9 cellular contexts compared by ENCODE assay signal in the genomic region with DNA sequence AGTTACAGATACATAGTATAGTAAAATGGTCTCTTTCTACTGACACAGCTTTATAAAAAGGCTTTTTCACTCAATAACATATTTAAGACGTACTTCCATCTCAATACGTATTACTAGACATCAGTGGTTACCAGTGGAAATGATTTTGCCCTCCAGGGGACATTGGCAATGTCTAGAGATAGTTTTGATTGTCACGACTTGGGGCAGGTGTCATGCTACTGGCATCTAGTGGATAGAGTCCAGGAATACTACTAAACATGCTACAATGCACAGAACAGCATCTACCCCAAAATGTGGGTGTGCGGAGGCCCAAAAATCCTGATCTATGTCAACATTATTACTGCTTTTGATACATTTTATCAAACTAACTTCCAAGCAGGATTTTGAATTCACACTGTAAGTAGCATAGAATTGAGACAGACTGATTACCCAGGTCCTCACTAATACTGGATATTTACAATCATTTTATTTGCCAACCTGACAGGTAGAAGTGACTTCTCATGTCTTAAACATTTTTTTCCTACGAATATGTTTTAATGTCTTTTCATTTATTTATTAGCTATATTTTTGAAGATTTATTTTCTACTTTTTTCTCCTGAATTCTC. TPM values are rescaled to one million over a fixed set of nuclear protein-coding genes. Genes with fewer than 3 reads are reported as not detected.
DNase-seq lines count a peak whose midpoint lies in the region; ATAC-seq and TF ChIP-seq lines count a peak whose summit lies in the region.
"Had no signal": no experiment of that assay in that cellular context is flagged by ENCODE, and none has a peak within 500 bp of the region (broad histone marks: within the 10 kb centered on the region; RNA-seq: fewer than 3 reads in every experiment).

No MANE protein-coding gene starts in this region.

- no peaks in the 10 kb centered on the region for H3K36me3 ChIP-seq in esophagus muscularis mucosa
- no peaks in the 10 kb centered on the region for H3K36me3 ChIP-seq in testis (ENCODE audit: low read depth, missing control alignments)
- H3K36me3 ChIP-seq in effector memory CD4-positive, alpha-beta T cell (ENCODE audit: control insufficient read depth, insufficient read depth, low read length), result no peaks in the 10 kb centered on the region

- ATAC-seq in GM19035 (IDR thresholded peaks at IDR 0.05; ENCODE audit: unreplicated experiment) (peak; percentile 64), left lobe of liver (no peak)

- H3K27ac ChIP-seq in 22Rv1 (peak overlapping the region; percentile 92), esophagus muscularis mucosa (replicated peaks in 1 of 4) (no peak overlapping the region), testis (no peak overlapping the region)
- H3K27ac ChIP-seq in effector memory CD4-positive, alpha-beta T cell (ENCODE audit: insufficient read depth, low read length, poor library complexity, severe bottlenecking), result no peak overlapping the region
- H3K27ac ChIP-seq: HL-60 had no signal

- TF ChIP-seq POLR2A in esophagus muscularis mucosa (IDR thresholded peaks at IDR 0.05; ENCODE audit: low read depth), result no peak
- TF ChIP-seq POLR2A in testis (IDR thresholded peaks at IDR 0.05), result no peak

- TF ChIP-seq CTCF in 22Rv1 (IDR thresholded peaks at IDR 0.05), result peak; percentile 83
- peak; percentile 93 for TF ChIP-seq CTCF in epithelial cell of proximal tubule (conservative IDR thresholded peaks at IDR 0.05; ENCODE audit: low read depth, low read length)
- peak in 1 of 3 experiments; percentile 20 for TF ChIP-seq CTCF in esophagus muscularis mucosa (IDR thresholded peaks at IDR 0.05)
- no peak for TF ChIP-seq CTCF in testis (IDR thresholded peaks at IDR 0.05)

- H3K4me3 ChIP-seq in epithelial cell of proximal tubule (ENCODE audit: low read depth, low read length) (no peak overlapping the region), esophagus muscularis mucosa (no peak overlapping the region), testis (no peak overlapping the region)
- no peak overlapping the region for H3K4me3 ChIP-seq in effector memory CD4-positive, alpha-beta T cell (ENCODE audit: insufficient read depth, low read depth, low read length, poor library complexity, severe bottlenecking)

- intact Hi-C loops in esophagus muscularis mucosa (cut with DNase I) (loop anchor here (10.0 kb wide), 1 partner anchor 211 kb away; no protein-coding TSS in a partner anchor), testis (cut with DNase I; ENCODE audit: low total_unique reads) (no loop called here)

- H3K9me3 ChIP-seq in esophagus muscularis mucosa (no peaks in the 10 kb centered on the region), testis (no peaks in the 10 kb centered on the region)
- no peaks in the 10 kb centered on the region for H3K9me3 ChIP-seq in effector memory CD4-positive, alpha-beta T cell (ENCODE audit: control insufficient read depth, low read length)

- H3K4me1 ChIP-seq in esophagus muscularis mucosa (peaks cover 0 to 12% (median 3%) of the 10 kb centered on the region in 4 donors), testis (no peaks in the 10 kb centered on the region)
- no peaks in the 10 kb centered on the region for H3K4me1 ChIP-seq in effector memory CD4-positive, alpha-beta T cell (ENCODE audit: control insufficient read depth, insufficient read depth, low read length, poor library complexity, severe bottlenecking)

- H3K27me3 ChIP-seq in esophagus muscularis mucosa (no peaks in the 10 kb centered on the region), testis (no peaks in the 10 kb centered on the region)
- H3K27me3 ChIP-seq in effector memory CD4-positive, alpha-beta T cell (replicated peaks; ENCODE audit: control insufficient read depth, insufficient read depth, low read length, poor library complexity, severe bottlenecking), result no peaks in the 10 kb centered on the region

- TF ChIP-seq EP300 in esophagus muscularis mucosa (IDR thresholded peaks at IDR 0.05), result no peak

- peak; percentile 28 for DNase-seq in NCI-H526 treated with DMSO at 0.1 percent for 48 hours (lab: John Stamatoyannopoulos, UW)
- peak; percentile 10 for DNase-seq in epithelial cell of proximal tubule (ENCODE audit: low read depth)
- DNase-seq in esophagus muscularis mucosa (ENCODE audit: extremely low spot score), result no peak
- DNase-seq in left lobe of liver (ENCODE audit: low spot score), result no peak
- no peak for DNase-seq in testis
- DNase-seq in effector memory CD4-positive, alpha-beta T cell, result no peak

- WGBS in esophagus muscularis mucosa, result 75% methylated on average over 5 of the region's 5 CpGs
- 78 to 84% methylated on average over 5 of the region's 5 CpGs for WGBS in testis, 2 donors

RNA-seq across cellular contexts. Expression of a gene that starts 53.8 kb away (rescaled TPM):
- not detected in 2 replicates for total RNA-seq in epithelial cell of proximal tubule
- total RNA-seq in esophagus muscularis mucosa, result 10 to 100 TPM in 1 of 4 donors, 1 to 10 TPM in 3; 5.0 to 13.4 (median 5.6) TPM
- 19.2 TPM for total RNA-seq in left lobe of liver
- total RNA-seq in testis, result 1 to 10 TPM; 3.1 to 5.0 TPM
- 3.4 TPM for polyA plus RNA-seq in testis (ENCODE audit: insufficient read depth, low read depth, low replicate concordance)

Comparison
In these comparisons a context has a peak if more than half of its experiments do, and no peak if none do; other contexts are left out.
1. CTCF ChIP-seq: peak in 22Rv1 (single experiment) and epithelial cell of proximal tubule (single experiment); none in testis (0 of 3).
2. DNase-seq: peak in NCI-H526 treated with DMSO at 0.1 percent for 48 hours (single experiment) and epithelial cell of proximal tubule (single experiment); none in esophagus muscularis mucosa (single experiment), left lobe of liver (single experiment), testis (single experiment) and effector memory CD4-positive, alpha-beta T cell (0 of 3).